In genomic region chr1:228154685-228155571, GRCh38 we compare ENCODE assay signal across 1 cellular context.
TF ChIP-seq lines count a peak whose summit lies in the region.

No MANE protein-coding gene starts in this region.

TF ChIP-seq in HEK293T, 16 proteins besides CTCF, POLR2A, EP300 and RAD21:
- TF ChIP-seq PKNOX1 (IDR thresholded peaks at IDR 0.05) (no peak), CTBP1 (IDR thresholded peaks at IDR 0.05; ENCODE audit: borderline replicate concordance) (no peak), TARDBP (IDR thresholded peaks at IDR 0.05) (no peak), FOXM1 (IDR thresholded peaks at IDR 0.05; ENCODE audit: borderline replicate concordance) (no peak), NFRKB (IDR thresholded peaks at IDR 0.05) (no peak), LEF1 (IDR thresholded peaks at IDR 0.05; ENCODE audit: borderline replicate concordance) (no peak), FOXK2 (IDR thresholded peaks at IDR 0.05) (no peak), ELF4 (IDR thresholded peaks at IDR 0.05) (no peak), ZNF384 (IDR thresholded peaks at IDR 0.05) (no peak), L3MBTL2 (conservative IDR thresholded peaks at IDR 0.05) (no peak), ARNT (IDR thresholded peaks at IDR 0.05) (no peak), SUZ12 (IDR thresholded peaks at IDR 0.05) (no peak), HDGF (IDR thresholded peaks at IDR 0.05; ENCODE audit: borderline replicate concordance) (no peak), FOXA1 (IDR thresholded peaks at IDR 0.05) (no peak)
